11 cellular contexts compared by ENCODE assay signal in genomic region chr2:232419245-232420072, GRCh38. TPM values are rescaled to one million over a fixed set of nuclear protein-coding genes. Genes with fewer than 3 reads are reported as not detected.
DNase-seq lines count a peak whose midpoint lies in the region; ATAC-seq, FAIRE-seq and TF ChIP-seq lines count a peak whose summit lies in the region.
"Had no signal": no experiment of that assay in that cellular context is flagged by ENCODE, and none has a peak within 500 bp of the region (broad histone marks: within the 10 kb centered on the region; RNA-seq: fewer than 3 reads in every experiment).

No MANE protein-coding gene starts in this region.

- no peak for ATAC-seq in GM21367 (IDR thresholded peaks at IDR 0.05; ENCODE audit: unreplicated experiment)
- no peak for ATAC-seq in GM21447 (IDR thresholded peaks at IDR 0.05; ENCODE audit: unreplicated experiment)

- peaks cover 17% of the 10 kb centered on the region for H3K4me1 Mint-ChIP-seq in osteocyte (ENCODE audit: unreplicated experiment)

- peaks cover 56 to 69% (median 62%) of the 10 kb centered on the region in 11 experiments for H3K27me3 ChIP-seq in BLaER1 treated with 17β-estradiol and CSF1 and Interleukin-3, amounts not matched to agents 10 nM and 100 nM
- peaks cover 56% of the 10 kb centered on the region for H3K27me3 ChIP-seq in HUES64 (ENCODE audit: insufficient read depth, low read length)

- H3K4me1 ChIP-seq in BLaER1 treated with 17β-estradiol and CSF1 and Interleukin-3, amounts not matched to agents 10 nM and 100 nM = peaks cover 0 to 6% (median 2%) of the 10 kb centered on the region in 10 experiments; a peak in 6 of 20 replicates
- peaks cover 26% of the 10 kb centered on the region for H3K4me1 ChIP-seq in HUES64 (ENCODE audit: insufficient read depth, low read length)

- 2% methylated on average over 79 of the region's 79 CpGs for WGBS in HUES64

- H3K27me3 Mint-ChIP-seq in osteocyte (ENCODE audit: unreplicated experiment) = peaks cover 49% of the 10 kb centered on the region

- peaks cover 5% of the 10 kb centered on the region for H3K9me3 Mint-ChIP-seq in osteocyte (ENCODE audit: unreplicated experiment)

- no peak overlapping the region for H3K27ac Mint-ChIP-seq in osteocyte (ENCODE audit: unreplicated experiment)

- no peak overlapping the region for H3K9ac ChIP-seq in BLaER1 treated with 17β-estradiol and CSF1 and Interleukin-3, amounts not matched to agents 10 nM and 100 nM
- peak overlapping the region; percentile 77 for H3K9ac ChIP-seq in HUES64 (ENCODE audit: low read depth, low read length)

- H3K4me3 Mint-ChIP-seq in osteocyte (ENCODE audit: unreplicated experiment) = peak overlapping the region; percentile 77

- H3K27ac ChIP-seq in BLaER1 treated with 17β-estradiol and CSF1 and Interleukin-3, amounts not matched to agents 10 nM and 100 nM = no peak overlapping the region
- peak overlapping the region; percentile 13; the same call in 1 of the 2 replicates for H3K27ac ChIP-seq in HUES64 (ENCODE audit: low read depth, low read length)
- H3K27ac ChIP-seq: HL-60 had no signal

- FAIRE-seq in HTR-8/SVneo (lab: Jason Lieb, UNC) = no peak
- FAIRE-seq: TTC549 had no signal

- peak overlapping the region; percentile 46 to 67 (median 56); a peak in 21 of 22 replicates for H3K4me2 ChIP-seq in BLaER1 treated with 17β-estradiol and CSF1 and Interleukin-3, amounts not matched to agents 10 nM and 100 nM

- DNase-seq in epithelial cell of esophagus (ENCODE audit: low read depth) (peak; percentile 14), osteocyte (ENCODE audit: extremely low spot score, unreplicated experiment) (no peak), UCSD-AML1 (lab: John Stamatoyannopoulos, UW; ENCODE audit: unreplicated experiment) (no peak), HTR-8/SVneo (ENCODE audit: insufficient read length, low spot score) (no peak)

- peaks cover 3% of the 10 kb centered on the region for H3K36me3 Mint-ChIP-seq in osteocyte (ENCODE audit: unreplicated experiment)

- TF ChIP-seq CTCF in epithelial cell of esophagus (IDR thresholded peaks at IDR 0.05; ENCODE audit: insufficient read depth, low read depth, low read length, missing control alignments) = no peak
- TF ChIP-seq CTCF in osteocyte (IDR thresholded peaks at IDR 0.05) = no peak

- peaks cover 0 to 34% (median 4%) of the 10 kb centered on the region in 11 experiments; a peak in 6 of 22 replicates for H4K20me1 ChIP-seq in BLaER1 treated with 17β-estradiol and CSF1 and Interleukin-3, amounts not matched to agents 10 nM and 100 nM

- H3K4me3 ChIP-seq in BLaER1 treated with 17β-estradiol and CSF1 and Interleukin-3, amounts not matched to agents 10 nM and 100 nM = peak overlapping the region in 9 of 10 experiments; percentile 18 to 62 (median 41); a peak in 13 of 20 replicates
- H3K4me3 ChIP-seq in HUES64 (ENCODE audit: low read length) (peak overlapping the region; percentile 75), epithelial cell of esophagus (ENCODE audit: low read length) (no peak overlapping the region)

- H3K36me3 ChIP-seq in BLaER1 treated with 17β-estradiol and CSF1 and Interleukin-3, amounts not matched to agents 10 nM and 100 nM = no peaks in the 10 kb centered on the region
- peaks cover 25% of the 10 kb centered on the region for H3K36me3 ChIP-seq in HUES64 (ENCODE audit: insufficient read depth, low read length)

- H3K9me3 ChIP-seq in BLaER1 treated with 17β-estradiol and CSF1 and Interleukin-3, amounts not matched to agents 10 nM and 100 nM (replicated peaks in 1 of 11) = peaks cover 36 to 46% (median 43%) of the 10 kb centered on the region in 11 experiments
- H3K9me3 ChIP-seq in HUES64 (ENCODE audit: insufficient read depth, low read depth, low read length) = no peaks in the 10 kb centered on the region

RNA-seq across cellular contexts. Expression of gene ALPG, which starts 12.8 kb away (rescaled TPM):
- 0.35 TPM for polyA plus RNA-seq in HUES64 (2013, experiment 1 of 2)
- polyA plus RNA-seq in HUES64 (2013, experiment 2 of 2) = 0.38 TPM
- total RNA-seq in osteocyte = not detected in 2 replicates
- total RNA-seq: kidney epithelial cell had no signal

RNA-seq across cellular contexts. Expression of gene ALPI, which starts 36.5 kb away (rescaled TPM):
- polyA plus RNA-seq in HUES64 (2013, experiment 1 of 2) = not detected
- polyA plus RNA-seq in HUES64 (2013, experiment 2 of 2) = not detected
- total RNA-seq in osteocyte = not detected in 2 replicates
- total RNA-seq: kidney epithelial cell had no signal

RNA-seq across cellular contexts. Expression of gene ALPP, which starts 40.9 kb away (rescaled TPM):
- polyA plus RNA-seq in HUES64 (2013, experiment 1 of 2) = not detected
- 0.13 TPM for polyA plus RNA-seq in HUES64 (2013, experiment 2 of 2)
- not detected in 2 replicates for total RNA-seq in osteocyte
- total RNA-seq: kidney epithelial cell had no signal
